ENCODE assay signal across 8 cellular contexts in genomic region chr1:225809842-225810578, GRCh38. TPM values are rescaled to one million over a fixed set of nuclear protein-coding genes. Genes with fewer than 3 reads are reported as not detected.
DNase-seq lines count a peak whose midpoint lies in the region; ATAC-seq, FAIRE-seq and TF ChIP-seq lines count a peak whose summit lies in the region.

EPHX1 (plus strand) TSS chr1:225810124; CDS start chr1:225828730, 18,606 bp downstream.

- H2AFZ ChIP-seq in Loucy (ENCODE audit: low read length), result peak within 1 kb of the TSS; percentile 50

- H3K4me3 ChIP-seq in Loucy (ENCODE audit: low read length, poor library complexity, severe bottlenecking), result peak within 1 kb of the TSS; percentile 79
- H3K4me3 ChIP-seq in SK-N-MC, result peak within 1 kb of the TSS; percentile 78
- peak within 1 kb of the TSS; percentile 47 to 72 (median 58) for H3K4me3 ChIP-seq in pancreas
- peak within 1 kb of the TSS; percentile 61 to 67 (median 66) for H3K4me3 ChIP-seq in thyroid gland (replicated peaks in 1 of 3)

- FAIRE-seq in G401.6 (lab: Jason Lieb, UNC), result peak; percentile 88
- FAIRE-seq in pancreas (lab: Jason Lieb, UNC), result no peak

- no peaks in the 10 kb centered on the region for H3K9me3 Mint-ChIP-seq in activated naive CD8-positive, alpha-beta T cell (ENCODE audit: low read depth)

- no peak within 1 kb of the TSS for H3K27ac ChIP-seq in SK-N-MC
- peak within 1 kb of the TSS; percentile 62 to 83 (median 76) for H3K27ac ChIP-seq in pancreas
- H3K27ac ChIP-seq in thyroid gland, result peak within 1 kb of the TSS; percentile 60 to 84 (median 84)

- WGBS in pancreas, 2 donors, result 0 to 1% methylated on average over 56 to 80 of the region's 80 CpGs
- WGBS in thyroid gland, 2 donors, result 1 to 2% methylated on average over 29 to 38 of the region's 80 CpGs

- intact Hi-C loops in head of caudate nucleus (cut with DNase I) (loop anchor here (5.0 kb wide), 1 partner anchor 33 kb away; the partner anchor contains the start of gene SRP9), pancreas (cut with DNase I) (no loop called here), thyroid gland (cut with DNase I) (loop anchor here (10.0 kb wide), 1 partner anchor 75 kb away; the partner anchor contains the start of genes LEFTY1 and TMEM63A)

- no peaks in the 10 kb centered on the region for H3K27me3 Mint-ChIP-seq in activated naive CD8-positive, alpha-beta T cell

- peaks cover 3% of the 10 kb centered on the region for H3K4me1 ChIP-seq in Loucy (ENCODE audit: insufficient read depth, low read length, poor library complexity, severe bottlenecking)
- peaks cover 31 to 37% (median 34%) of the 10 kb centered on the region in 3 donors for H3K4me1 ChIP-seq in pancreas
- peaks cover 42 to 44% of the 10 kb centered on the region in 2 donors for H3K4me1 ChIP-seq in thyroid gland

- H4K20me1 ChIP-seq in Loucy (ENCODE audit: insufficient read depth, low read length, poor library complexity, severe bottlenecking), result no peaks in the 10 kb centered on the region

- H3K4me3 Mint-ChIP-seq in activated naive CD8-positive, alpha-beta T cell, result peak within 1 kb of the TSS; percentile 85

- TF ChIP-seq CTCF in Loucy (conservative IDR thresholded peaks at IDR 0.05; ENCODE audit: low read length) (no peak), pancreas (IDR thresholded peaks at IDR 0.05) (peak in 1 of 4 donors; percentile 7), thyroid gland (IDR thresholded peaks at IDR 0.05) (peak in 2 of 6 experiments; percentile 33 to 43)

- peak; percentile 73 for DNase-seq in H4 (ENCODE audit: low spot score)
- DNase-seq in SK-N-MC (ENCODE audit: low read depth, low spot score), result no peak
- DNase-seq in head of caudate nucleus, result peak; percentile 71 to 94 (median 88)
- peak; percentile 88 to 96 (median 91) for DNase-seq in pancreas
- DNase-seq in thyroid gland, result peak; percentile 93 to 95

- ATAC-seq in pancreas, result peak; percentile 72 to 82 (median 77)

- H3K9me3 ChIP-seq in Loucy (ENCODE audit: insufficient read depth, low read depth, low read length) (no peaks in the 10 kb centered on the region), SK-N-MC (ENCODE audit: low read depth, low read length) (no peaks in the 10 kb centered on the region), pancreas (no peaks in the 10 kb centered on the region), thyroid gland (no peaks in the 10 kb centered on the region)

- H3F3A ChIP-seq in Loucy (ENCODE audit: low read depth), result no peaks in the 10 kb centered on the region

- H3K9ac ChIP-seq in Loucy (ENCODE audit: low read depth, low read length, poor library complexity, severe bottlenecking), result no peak within 1 kb of the TSS
- H3K9ac ChIP-seq in SK-N-MC (ENCODE audit: insufficient read length), result peak within 1 kb of the TSS; percentile 54

- H3K27me3 ChIP-seq in Loucy (ENCODE audit: insufficient read depth, low read length, poor library complexity, severe bottlenecking) (no peaks in the 10 kb centered on the region), pancreas (no peaks in the 10 kb centered on the region), thyroid gland (no peaks in the 10 kb centered on the region)

- H3K36me3 Mint-ChIP-seq in activated naive CD8-positive, alpha-beta T cell, result no peaks in the 10 kb centered on the region

- H3K27ac Mint-ChIP-seq in activated naive CD8-positive, alpha-beta T cell, result no peak within 1 kb of the TSS

- H3K79me2 ChIP-seq in Loucy (ENCODE audit: insufficient read depth, low read length), result no peaks in the 10 kb centered on the region

- no peaks in the 10 kb centered on the region for H3K9me2 ChIP-seq in Loucy (replicated peaks; ENCODE audit: low read depth, low read length)

- peaks cover 13% of the 10 kb centered on the region for H3K4me1 Mint-ChIP-seq in activated naive CD8-positive, alpha-beta T cell (ENCODE audit: low read depth)

- peak; percentile 89 to 99 for TF ChIP-seq POLR2A in thyroid gland (IDR thresholded peaks at IDR 0.05)

- H3K4me2 ChIP-seq in Loucy (ENCODE audit: low read depth, low read length, poor library complexity, severe bottlenecking), result peak within 1 kb of the TSS; percentile 81

- H3K36me3 ChIP-seq in Loucy (ENCODE audit: insufficient read depth, low read length) (no peaks in the 10 kb centered on the region), SK-N-MC (ENCODE audit: insufficient read depth, low read length) (no peaks in the 10 kb centered on the region), pancreas (no peaks in the 10 kb centered on the region), thyroid gland (no peaks in the 10 kb centered on the region)

RNA-seq across cellular contexts. Expression of gene EPHX1, which starts in this region (rescaled TPM):
- total RNA-seq in H4 (2014; rRNA removed; shearing (Covaris generic)), result 106 and 153 TPM in 2 replicates
- total RNA-seq in pancreas, result 100 to 1,000 TPM in 5 of 6 donors, 10 to 100 TPM in 1; 87.2 to 168 (median 144) TPM
- polyA plus RNA-seq in pancreas, result 10 to 100 TPM; 26.1 to 58.0 TPM
- 100 to 1,000 TPM; 297 to 533 (median 441) TPM for total RNA-seq in thyroid gland

Comparison
In these comparisons a context has a peak if more than half of its experiments do, and no peak if none do; other contexts are left out.
1. intact Hi-C loops: an anchor here in head of caudate nucleus (5.0 kb wide) and thyroid gland (10.0 kb wide); none called in pancreas.